In genomic region chr4:38815879-38816782, GRCh38 we compare ENCODE assay signal across 11 cellular contexts. TPM values are rescaled to one million over a fixed set of nuclear protein-coding genes. Genes with fewer than 3 reads are reported as not detected.
DNase-seq lines count a peak whose midpoint lies in the region; ATAC-seq, FAIRE-seq and TF ChIP-seq lines count a peak whose summit lies in the region.
"Had no signal": no experiment of that assay in that cellular context is flagged by ENCODE, and none has a peak within 500 bp of the region (broad histone marks: within the 10 kb centered on the region; RNA-seq: fewer than 3 reads in every experiment).

No MANE protein-coding gene starts in this region.

- CTCF ChIA-PET in SK-N-SH (lab: Yijun Ruan, JAX), result interaction anchor here (1.7 kb wide), 1 partner anchor 57 kb away, joined by 7 read pairs; no protein-coding TSS in a partner anchor

- H3F3A ChIP-seq in SK-N-SH (replicated peaks; ENCODE audit: insufficient read depth), result no peaks in the 10 kb centered on the region

- H3K79me2 ChIP-seq in SK-N-SH (ENCODE audit: insufficient read depth), result no peaks in the 10 kb centered on the region

- DNase-seq in GM20000 (ENCODE audit: low spot score) (peak; percentile 54), foreskin melanocyte (peak; percentile 76), HTR-8/SVneo (ENCODE audit: insufficient read length, low spot score) (no peak), kidney (no peak), SK-N-SH (no peak), NCI-H510A (lab: John Stamatoyannopoulos, UW) (no peak)
- DNase-seq in stimulated activated effector memory CD8-positive, alpha-beta T cell treated with anti-CD3 and anti-CD28 coated beads, Interleukin-12 subunit alpha, Interleukin-12 subunit beta, amount 100 ng/mL, for 72 hours (ENCODE audit: low spot score in 2 of 2), result no peak
- DNase-seq: activated CD4-positive, alpha-beta T cell treated with anti-CD3 and anti-CD28 coated beads for 48 hours; NCI-H69 had no signal

- H3K27ac ChIP-seq in kidney (ENCODE audit: low read depth in 2 of 2, low read length in 2 of 2), result no peak overlapping the region
- H3K27ac ChIP-seq in SK-N-SH (ENCODE audit: low read depth in 2 of 2, low read length in 1 of 2), result no peak overlapping the region

- no peak for FAIRE-seq in HTR-8/SVneo (lab: Jason Lieb, UNC)
- FAIRE-seq in kidney (lab: Jason Lieb, UNC), result no peak

- H3K9me3 ChIP-seq in kidney (ENCODE audit: control insufficient read depth in 1 of 2, low read length in 2 of 2) (peaks cover 0 to 7% of the 10 kb centered on the region in 2 donors), SK-N-SH (no peaks in the 10 kb centered on the region)

- no peaks in the 10 kb centered on the region for H3K9me2 ChIP-seq in SK-N-SH

- intact Hi-C loops in kidney (cut with DNase I), result no loop called here

- no peaks in the 10 kb centered on the region for H3K36me3 Mint-ChIP-seq in stimulated activated effector memory CD8-positive, alpha-beta T cell treated with anti-CD3 and anti-CD28 coated beads, Interleukin-12 subunit alpha, Interleukin-12 subunit beta, amount 100 ng/mL, for 72 hours

- no peaks in the 10 kb centered on the region for H4K20me1 ChIP-seq in SK-N-SH (ENCODE audit: insufficient read depth)

- POLR2A ChIA-PET in SK-N-SH (lab: Yijun Ruan, JAX), result no interaction called here

- TF ChIP-seq CTCF in GM20000 (IDR thresholded peaks at IDR 0.05; ENCODE audit: extremely low read depth, missing control alignments), result no peak
- no peak for TF ChIP-seq CTCF in kidney (IDR thresholded peaks at IDR 0.05; ENCODE audit: borderline replicate concordance, extremely low read depth, insufficient read depth)
- no peak for TF ChIP-seq CTCF in SK-N-SH (IDR thresholded peaks at IDR 0.05)

- 45% methylated on average over 3 of the region's 3 CpGs for WGBS in SK-N-SH (ENCODE audit: low lambda C conversion rate)

- H3K9me3 Mint-ChIP-seq in stimulated activated effector memory CD8-positive, alpha-beta T cell treated with anti-CD3 and anti-CD28 coated beads, Interleukin-12 subunit alpha, Interleukin-12 subunit beta, amount 100 ng/mL, for 72 hours, result no peaks in the 10 kb centered on the region

- H3K4me3 ChIP-seq in kidney (ENCODE audit: low read length in 2 of 2) (no peak overlapping the region), SK-N-SH (ENCODE audit: low read depth in 2 of 2, low read length in 1 of 2) (no peak overlapping the region)

- no peak overlapping the region for H3K4me2 ChIP-seq in SK-N-SH

- no peaks in the 10 kb centered on the region for H3K4me1 ChIP-seq in kidney (ENCODE audit: control insufficient read depth in 1 of 2, insufficient read depth in 1 of 2, low read depth in 1 of 2, low read length in 2 of 2)
- no peaks in the 10 kb centered on the region for H3K4me1 ChIP-seq in SK-N-SH (ENCODE audit: control insufficient read depth in 1 of 2, insufficient read depth in 2 of 2, low read depth in 1 of 2, low read length in 1 of 2)

- H3K4me3 Mint-ChIP-seq in stimulated activated effector memory CD8-positive, alpha-beta T cell treated with anti-CD3 and anti-CD28 coated beads, Interleukin-12 subunit alpha, Interleukin-12 subunit beta, amount 100 ng/mL, for 72 hours, result no peak overlapping the region

- no peaks in the 10 kb centered on the region for H3K27me3 ChIP-seq in SK-N-SH (ENCODE audit: insufficient read depth)

- H3K9ac ChIP-seq in kidney (ENCODE audit: low read length in 2 of 2), result no peak overlapping the region
- no peak overlapping the region for H3K9ac ChIP-seq in SK-N-SH

- H3K36me3 ChIP-seq in kidney (ENCODE audit: control insufficient read depth in 1 of 2, insufficient read depth in 2 of 2, low read length in 2 of 2) (no peaks in the 10 kb centered on the region), SK-N-SH (replicated peaks in 1 of 2; ENCODE audit: control insufficient read depth in 1 of 2, insufficient read depth in 2 of 2, low read length in 1 of 2) (no peaks in the 10 kb centered on the region)

- ATAC-seq in stimulated activated effector memory CD8-positive, alpha-beta T cell treated with anti-CD3 and anti-CD28 coated beads, Interleukin-12 subunit alpha, Interleukin-12 subunit beta, amount 100 ng/mL, for 72 hours, result peak; percentile 45

- H2AFZ ChIP-seq in SK-N-SH (ENCODE audit: low read depth), result no peak overlapping the region

- TF ChIP-seq RAD21 in SK-N-SH (IDR thresholded peaks at IDR 0.05; ENCODE audit: low read length), result no peak

- H3K27ac Mint-ChIP-seq in stimulated activated effector memory CD8-positive, alpha-beta T cell treated with anti-CD3 and anti-CD28 coated beads, Interleukin-12 subunit alpha, Interleukin-12 subunit beta, amount 100 ng/mL, for 72 hours, result no peak overlapping the region

- peaks cover 18% of the 10 kb centered on the region for H3K4me1 Mint-ChIP-seq in stimulated activated effector memory CD8-positive, alpha-beta T cell treated with anti-CD3 and anti-CD28 coated beads, Interleukin-12 subunit alpha, Interleukin-12 subunit beta, amount 100 ng/mL, for 72 hours

- TF ChIP-seq EP300 in SK-N-SH (IDR thresholded peaks at IDR 0.05; ENCODE audit: borderline replicate concordance in 1 of 2, low read depth in 1 of 2, low read length in 1 of 2), result no peak

TF ChIP-seq in PFSK-1, 5 proteins besides CTCF, POLR2A, EP300 and RAD21:
- TF ChIP-seq FOXP2 (optimal IDR thresholded peaks at IDR 0.05; ENCODE audit: borderline replicate concordance, extremely low read depth, extremely low read length, insufficient read depth) (no peak), SIN3A (IDR thresholded peaks at IDR 0.05; ENCODE audit: borderline replicate concordance, insufficient read depth, low read length) (no peak), POLR2AphosphoS5 (IDR thresholded peaks at IDR 0.05; ENCODE audit: low read depth, low read length) (peak; percentile 61)

TF ChIP-seq in SK-N-SH, 30 proteins besides CTCF, POLR2A, EP300 and RAD21 (continues in another document):
- TF ChIP-seq FOXJ3 (CRISPR knock-in tag; IDR thresholded peaks at IDR 0.05) (no peak), SIN3A (IDR thresholded peaks at IDR 0.05; ENCODE audit: borderline replicate concordance, low read depth, low read length) (no peak), NRF1 (IDR thresholded peaks at IDR 0.05; ENCODE audit: low read depth, low read length) (no peak), CHD2 (IDR thresholded peaks at IDR 0.05; ENCODE audit: low read length, partially characterized antibody) (no peak), NFIC (IDR thresholded peaks at IDR 0.05; ENCODE audit: borderline replicate concordance) (no peak), FOSL2 (IDR thresholded peaks at IDR 0.05; ENCODE audit: borderline replicate concordance, low read depth) (no peak), EZH2phosphoT487 (IDR thresholded peaks at IDR 0.05; ENCODE audit: borderline replicate concordance, low read depth) (no peak), YY1 (IDR thresholded peaks at IDR 0.05; ENCODE audit: low read depth) (no peak), TAF1 (IDR thresholded peaks at IDR 0.05; ENCODE audit: borderline replicate concordance, low read depth, low read length) (no peak), TCF12 (IDR thresholded peaks at IDR 0.05) (no peak)
- TF ChIP-seq, protein P1, sequence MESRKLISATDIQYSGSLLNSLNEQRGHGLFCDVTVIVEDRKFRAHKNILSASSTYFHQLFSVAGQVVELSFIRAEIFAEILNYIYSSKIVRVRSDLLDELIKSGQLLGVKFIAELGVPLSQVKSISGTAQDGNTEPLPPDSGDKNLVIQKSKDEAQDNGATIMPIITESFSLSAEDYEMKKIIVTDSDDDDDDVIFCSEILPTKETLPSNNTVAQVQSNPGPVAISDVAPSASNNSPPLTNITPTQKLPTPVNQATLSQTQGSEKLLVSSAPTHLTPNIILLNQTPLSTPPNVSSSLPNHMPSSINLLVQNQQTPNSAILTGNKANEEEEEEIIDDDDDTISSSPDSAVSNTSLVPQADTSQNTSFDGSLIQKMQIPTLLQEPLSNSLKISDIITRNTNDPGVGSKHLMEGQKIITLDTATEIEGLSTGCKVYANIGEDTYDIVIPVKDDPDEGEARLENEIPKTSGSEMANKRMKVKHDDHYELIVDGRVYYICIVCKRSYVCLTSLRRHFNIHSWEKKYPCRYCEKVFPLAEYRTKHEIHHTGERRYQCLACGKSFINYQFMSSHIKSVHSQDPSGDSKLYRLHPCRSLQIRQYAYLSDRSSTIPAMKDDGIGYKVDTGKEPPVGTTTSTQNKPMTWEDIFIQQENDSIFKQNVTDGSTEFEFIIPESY (IDR thresholded peaks at IDR 0.05; ENCODE audit: borderline replicate concordance, low read depth), result no peak
- TF ChIP-seq, protein P2, sequence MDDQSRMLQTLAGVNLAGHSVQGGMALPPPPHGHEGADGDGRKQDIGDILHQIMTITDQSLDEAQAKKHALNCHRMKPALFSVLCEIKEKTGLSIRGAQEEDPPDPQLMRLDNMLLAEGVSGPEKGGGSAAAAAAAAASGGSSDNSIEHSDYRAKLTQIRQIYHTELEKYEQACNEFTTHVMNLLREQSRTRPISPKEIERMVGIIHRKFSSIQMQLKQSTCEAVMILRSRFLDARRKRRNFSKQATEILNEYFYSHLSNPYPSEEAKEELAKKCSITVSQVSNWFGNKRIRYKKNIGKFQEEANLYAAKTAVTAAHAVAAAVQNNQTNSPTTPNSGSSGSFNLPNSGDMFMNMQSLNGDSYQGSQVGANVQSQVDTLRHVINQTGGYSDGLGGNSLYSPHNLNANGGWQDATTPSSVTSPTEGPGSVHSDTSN (IDR thresholded peaks at IDR 0.05), result no peak

RNA-seq across cellular contexts. Expression of gene TLR1, which starts 11.5 kb away (rescaled TPM):
- polyA plus RNA-seq in PFSK-1 (2012; ENCODE audit: insufficient read length, low read depth), result 1.3 TPM
- 18.0 TPM for total RNA-seq in kidney
- 1.8 TPM for polyA plus RNA-seq in kidney (ENCODE audit: insufficient read depth, low read depth, low replicate concordance)
- polyA plus RNA-seq in SK-N-SH (2012; rRNA removed), result 0.03 TPM in 1 of 2 replicates, not detected in the other
- polyA plus RNA-seq in SK-N-SH (2012; cell fraction: cytosol; rRNA removed), result 0.03 TPM in 1 of 2 replicates, not detected in the other
- 0.04 TPM in 1 of 2 replicates, not detected in the other for polyA plus RNA-seq in SK-N-SH (2012; cell fraction: nucleus; rRNA removed)

RNA-seq across cellular contexts. Expression of gene TLR10, which starts 33.3 kb away (rescaled TPM):
- polyA plus RNA-seq in PFSK-1 (2012; ENCODE audit: insufficient read length, low read depth), result not detected
- total RNA-seq in kidney, result 2.0 TPM
- polyA plus RNA-seq in kidney (ENCODE audit: insufficient read depth, low read depth, low replicate concordance) (0.11 TPM), SK-N-SH (2012; rRNA removed) (not detected in 2 replicates)
- not detected in 2 replicates for polyA plus RNA-seq in SK-N-SH (2012; cell fraction: cytosol; rRNA removed)
- not detected in 2 replicates for polyA plus RNA-seq in SK-N-SH (2012; cell fraction: nucleus; rRNA removed)
- total RNA-seq: pulmonary artery endothelial cell had no signal

RNA-seq across cellular contexts. Expression of gene TLR6, which starts 40.5 kb away (rescaled TPM):
- 0.34 TPM for polyA plus RNA-seq in PFSK-1 (2012; ENCODE audit: insufficient read length, low read depth)
- total RNA-seq in kidney, result 6.1 TPM
- polyA plus RNA-seq in kidney (ENCODE audit: insufficient read depth, low read depth, low replicate concordance) (0.62 TPM), SK-N-SH (2012; rRNA removed) (0.10 and 0.19 TPM in 2 replicates)
- polyA plus RNA-seq in SK-N-SH (2012; cell fraction: cytosol; rRNA removed), result 0.13 and 0.14 TPM in 2 replicates
- polyA plus RNA-seq in SK-N-SH (2012; cell fraction: nucleus; rRNA removed), result 0.39 and 0.56 TPM in 2 replicates

RNA-seq across cellular contexts. Expression of gene FAM114A1, which starts 51.5 kb away (rescaled TPM):
- polyA plus RNA-seq in PFSK-1 (2012; ENCODE audit: insufficient read length, low read depth), result 22.4 TPM
- 31.1 TPM for total RNA-seq in kidney
- polyA plus RNA-seq in kidney (ENCODE audit: insufficient read depth, low read depth, low replicate concordance) (10.8 TPM), SK-N-SH (2012; rRNA removed) (48.2 and 54.2 TPM in 2 replicates)
- 37.9 and 43.6 TPM in 2 replicates for polyA plus RNA-seq in SK-N-SH (2012; cell fraction: cytosol; rRNA removed)
- 36.8 and 41.4 TPM in 2 replicates for polyA plus RNA-seq in SK-N-SH (2012; cell fraction: nucleus; rRNA removed)

Comparison
In these comparisons a context has a peak if more than half of its experiments do, and no peak if none do; other contexts are left out.
1. DNase-seq: peak in GM20000 (single experiment) and foreskin melanocyte (single experiment); none in stimulated activated effector memory CD8-positive, alpha-beta T cell treated with anti-CD3 and anti-CD28 coated beads, Interleukin-12 subunit alpha, Interleukin-12 subunit beta, amount 100 ng/mL, for 72 hours (0 of 2), HTR-8/SVneo (single experiment), kidney (single experiment), SK-N-SH (single experiment) and NCI-H510A (single experiment).